8 cellular contexts compared by ENCODE assay signal in the genomic region with DNA sequence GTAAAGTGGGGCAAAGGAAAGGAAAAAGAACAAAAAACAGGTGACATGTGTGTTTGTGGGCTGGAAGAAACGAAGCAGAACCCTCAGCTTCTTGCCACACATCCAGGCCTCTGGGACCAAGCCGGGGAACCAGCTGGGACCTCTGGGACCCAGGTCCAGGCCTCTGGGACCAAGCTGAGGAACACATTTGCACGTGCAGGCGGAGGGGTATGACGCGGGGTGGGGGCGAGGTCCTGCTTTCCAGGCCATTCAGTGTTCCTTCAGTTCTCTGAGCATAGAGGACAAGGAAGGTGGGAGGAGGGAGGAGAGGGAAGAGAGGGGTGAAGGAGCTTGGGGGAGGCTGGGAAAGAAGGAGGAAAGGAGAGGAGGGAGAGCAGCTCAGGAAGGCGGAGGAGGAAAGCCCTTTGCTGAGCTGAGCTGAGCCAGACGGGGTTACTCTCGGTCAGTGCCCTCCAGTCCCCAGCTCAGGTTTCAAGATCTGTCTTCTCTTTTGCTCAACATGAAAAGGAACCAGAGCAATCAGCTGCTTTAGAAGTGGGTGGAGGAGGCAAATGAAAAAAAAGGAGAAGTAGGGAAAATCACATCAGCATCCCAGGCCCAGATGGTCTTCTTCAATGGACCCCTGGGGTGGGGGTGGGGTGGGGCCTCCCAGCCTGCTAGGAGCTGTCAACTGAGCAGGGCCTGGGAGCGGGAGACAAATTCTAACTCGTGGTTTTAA. TPM values are rescaled to one million over a fixed set of nuclear protein-coding genes. Genes with fewer than 3 reads are reported as not detected.
DNase-seq lines count a peak whose midpoint lies in the region; ATAC-seq and TF ChIP-seq lines count a peak whose summit lies in the region.

No MANE protein-coding gene starts in this region.

- peak overlapping the region; percentile 68 for H2BK120ac ChIP-seq in IMR-90 (ENCODE audit: low read depth, low read length)

- TF ChIP-seq CTCF in IMR-90 (conservative IDR thresholded peaks at IDR 0.05; ENCODE audit: low read depth, low read length) (no peak), osteoblast (IDR thresholded peaks at IDR 0.05; ENCODE audit: extremely low read depth, low read depth, low read length) (no peak)

- H2AK5ac ChIP-seq in IMR-90 (ENCODE audit: low read depth, low read length): peak overlapping the region; percentile 37

- 0 out of 2 replicates have a peak overlapping the region, but pooled peaks have one; percentile 7 for H3K23ac ChIP-seq in IMR-90 (ENCODE audit: low read depth, low read length)

- intact Hi-C loops in IMR-90 (cut with micrococcal nuclease): loop anchor here (10.0 kb wide), 1 partner anchor 126 kb away; no protein-coding TSS in a partner anchor

- peak overlapping the region; percentile 33 for H2BK5ac ChIP-seq in IMR-90 (ENCODE audit: low read depth, low read length, poor library complexity, severe bottlenecking)

- dilution Hi-C loops in IMR-90 (cut with HindIII; ENCODE audit: low sequenced_read_pairs, unreplicated experiment): no loop called here

- peaks cover 36% of the 10 kb centered on the region for H3K9me1 ChIP-seq in IMR-90 (ENCODE audit: insufficient read depth, low read length)

- ATAC-seq in GM21786 (IDR thresholded peaks at IDR 0.05; ENCODE audit: unreplicated experiment) (peak; percentile 90), IMR-90 (ENCODE audit: low read depth) (peak; percentile 82), SK-N-SH treated with all-trans-retinoic acid at 6 μM for 48 hours (peak; percentile 88)

- no peak overlapping the region for H3K4me3 ChIP-seq in IMR-90 (ENCODE audit: insufficient read depth, low read depth, low read length)
- no peak overlapping the region for H3K4me3 ChIP-seq in osteoblast (ENCODE audit: insufficient read depth, low read length)

- peak overlapping the region; percentile 0 for H2AK9ac ChIP-seq in IMR-90 (replicated peaks; ENCODE audit: low read depth, low read length, poor library complexity)

- peak overlapping the region; percentile 8 for H4K5ac ChIP-seq in IMR-90 (ENCODE audit: low read depth, low read length)

- H3K4me1 ChIP-seq in IMR-90 (ENCODE audit: control insufficient read depth, insufficient read depth, low read length) (peaks cover 43% of the 10 kb centered on the region), osteoblast (ENCODE audit: insufficient read depth, low read length) (peaks cover 50% of the 10 kb centered on the region)

- no peak for TF ChIP-seq POLR2A in IMR-90 (IDR thresholded peaks at IDR 0.05; ENCODE audit: low read depth, low read length)

- CTCF ChIA-PET in IMR-90 (lab: Yijun Ruan, JAX): interaction anchor here (0.7 to 1.3 kb wide), 2 partner anchors 291 to 546 kb away, joined by 3 read pairs; no protein-coding TSS in a partner anchor

- DNase-seq in ELF-1 (ENCODE audit: low read depth, low spot score) (peak; percentile 87), IMR-90 (peak; percentile 91), fibroblast of the conjunctiva (ENCODE audit: low read depth) (peak; percentile 62), osteoblast (ENCODE audit: insufficient read length, low spot score, missing footprints) (peak; percentile 97), DMS114 treated with DMSO at 0.1 percent for 48 hours (lab: John Stamatoyannopoulos, UW; ENCODE audit: unreplicated experiment) (no peak)
- no peak for DNase-seq in activated naive CD4-positive, alpha-beta T cell treated with anti-CD3 and anti-CD28 coated beads, Interleukin-2, amount 50 U/mL, for 16 hours

- peak overlapping the region in 1 of 2 experiments; percentile 21; a peak in 2 of 4 replicates for H4K8ac ChIP-seq in IMR-90 (ENCODE audit: low read depth in 2 of 2, low read length in 2 of 2)

- H3K14ac ChIP-seq in IMR-90 (replicated peaks; ENCODE audit: low read depth, low read length): peak overlapping the region; percentile 62

- H3K9me3 ChIP-seq in IMR-90 (ENCODE audit: control insufficient read depth, insufficient read depth, low read length): no peaks in the 10 kb centered on the region
- no peaks in the 10 kb centered on the region for H3K9me3 ChIP-seq in osteoblast (ENCODE audit: low read depth, low read length)

- H3K27me3 ChIP-seq in IMR-90 (ENCODE audit: control insufficient read depth, insufficient read depth, low read length) (no peaks in the 10 kb centered on the region), osteoblast (ENCODE audit: insufficient read depth, low read length) (no peaks in the 10 kb centered on the region)

- WGBS in IMR-90 (ENCODE audit: extremely low coverage in 2 of 2, insufficient read length in 1 of 2), 2 experiments: 38% methylated on average over 6 of the region's 12 CpGs; no CpG with 5 or more reads in 1 of the 2 experiments

- TF ChIP-seq RAD21 in IMR-90 (IDR thresholded peaks at IDR 0.05; ENCODE audit: low read length): no peak

- H2BK15ac ChIP-seq in IMR-90 (ENCODE audit: low read depth, low read length): peak overlapping the region; percentile 70; the same call in 1 of the 3 replicates

- H3K18ac ChIP-seq in IMR-90 (ENCODE audit: low read depth, low read length): peak overlapping the region; percentile 43

- H3K9ac ChIP-seq in IMR-90 (ENCODE audit: low read depth, low read length): peak overlapping the region; percentile 4

- no TSS peak for BruUV-seq in IMR-90 (replicated peaks; lab: Mats Ljungman, UMichigan)

- in situ Hi-C loops in IMR-90 (cut with MboI; ENCODE audit: low sequenced_read_pairs): loop anchor here (10.0 kb wide), 2 partner anchors 196 to 546 kb away; no protein-coding TSS in a partner anchor

- H4K20me1 ChIP-seq in IMR-90 (ENCODE audit: insufficient read depth, low read length): peaks cover 11% of the 10 kb centered on the region
- H4K20me1 ChIP-seq in osteoblast (ENCODE audit: insufficient read depth, low read length): no peaks in the 10 kb centered on the region

- H3K56ac ChIP-seq in IMR-90 (ENCODE audit: extremely low read depth, insufficient read depth, low read length): no peak overlapping the region

- peak overlapping the region; percentile 70 for H2BK20ac ChIP-seq in IMR-90 (ENCODE audit: low read depth, low read length)

- H3K4ac ChIP-seq in IMR-90 (ENCODE audit: low read depth, low read length): peak overlapping the region; percentile 75

- H3K36me3 ChIP-seq in IMR-90 (ENCODE audit: control insufficient read depth, insufficient read depth, low read length) (peaks cover 24% of the 10 kb centered on the region), osteoblast (ENCODE audit: insufficient read depth, low read length) (no peaks in the 10 kb centered on the region)

- no peaks in the 10 kb centered on the region for H3K79me2 ChIP-seq in osteoblast (ENCODE audit: insufficient read depth, low read length)

- H2AFZ ChIP-seq in IMR-90 (replicated peaks; ENCODE audit: low read length, poor library complexity) (peak overlapping the region; percentile 49), osteoblast (ENCODE audit: low read length) (no peak overlapping the region)

- H3K79me1 ChIP-seq in IMR-90 (ENCODE audit: low read depth in 1 of 2, low read length in 2 of 2): peaks cover 29 to 66% of the 10 kb centered on the region in 2 experiments

- H4K91ac ChIP-seq in IMR-90 (ENCODE audit: insufficient read depth, low read depth, low read length): peak overlapping the region; percentile 45

- peak overlapping the region; percentile 27; the same call in 1 of the 2 replicates for H3K4me2 ChIP-seq in IMR-90 (ENCODE audit: low read depth, low read length)
- H3K4me2 ChIP-seq in osteoblast (ENCODE audit: insufficient read depth, low read length): peak overlapping the region; percentile 3

- peak overlapping the region; percentile 95 for H3K27ac ChIP-seq in IMR-90 (ENCODE audit: insufficient read depth, low read length)
- H3K27ac ChIP-seq in osteoblast (ENCODE audit: low read depth, low read length): peak overlapping the region; percentile 49

- POLR2A ChIA-PET in IMR-90 (lab: Charles Lee; ENCODE audit: unreplicated experiment): interaction anchor here (0.9 kb wide), 1 partner anchor 9 kb away, joined by 9 read pairs; no protein-coding TSS in a partner anchor

TF ChIP-seq in IMR-90, 13 proteins besides CTCF, POLR2A, EP300 and RAD21:
- TF ChIP-seq SMC3 (IDR thresholded peaks at IDR 0.05; ENCODE audit: low read depth, low read length) (no peak; the same call in 1 of the 2 replicates), CEBPB (IDR thresholded peaks at IDR 0.05; ENCODE audit: low read depth, low read length) (peak; percentile 71), MAZ (IDR thresholded peaks at IDR 0.05; ENCODE audit: borderline replicate concordance, low read depth, low read length) (0 out of 2 replicates have a peak, but pooled peaks have one; percentile 18), RFX5 (IDR thresholded peaks at IDR 0.05; ENCODE audit: low read depth, low read length) (no peak), BHLHE40 (IDR thresholded peaks at IDR 0.05; ENCODE audit: low read depth, low read length) (peak; percentile 3; the same call in 1 of the 2 replicates)
- TF ChIP-seq, protein P1, sequence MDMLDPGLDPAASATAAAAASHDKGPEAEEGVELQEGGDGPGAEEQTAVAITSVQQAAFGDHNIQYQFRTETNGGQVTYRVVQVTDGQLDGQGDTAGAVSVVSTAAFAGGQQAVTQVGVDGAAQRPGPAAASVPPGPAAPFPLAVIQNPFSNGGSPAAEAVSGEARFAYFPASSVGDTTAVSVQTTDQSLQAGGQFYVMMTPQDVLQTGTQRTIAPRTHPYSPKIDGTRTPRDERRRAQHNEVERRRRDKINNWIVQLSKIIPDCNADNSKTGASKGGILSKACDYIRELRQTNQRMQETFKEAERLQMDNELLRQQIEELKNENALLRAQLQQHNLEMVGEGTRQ (IDR thresholded peaks at IDR 0.05; ENCODE audit: low read depth, low read length): no peak
TF ChIP-seq in IMR-90: peak in this region for 3.

RNA-seq across cellular contexts. Expression of a gene that starts 59.1 kb away (rescaled TPM):
- 43.6 and 52.2 TPM in 2 replicates for total RNA-seq in IMR-90 (2012; rRNA removed)
- 4.3 and 5.8 TPM in 2 replicates for polyA plus RNA-seq in IMR-90 (2012; rRNA removed)
- polyA plus RNA-seq in IMR-90 (2012; cell fraction: cytosol; rRNA removed): 3.5 and 4.7 TPM in 2 replicates
- 5.0 and 11.1 TPM in 2 replicates for polyA plus RNA-seq in IMR-90 (2012; cell fraction: nucleus; rRNA removed; ENCODE audit: low replicate concordance)
- total RNA-seq in osteoblast: 50.1 and 73.1 TPM in 2 replicates

Comparison
In these comparisons a context has a peak if more than half of its experiments do, and no peak if none do; other contexts are left out.
1. DNase-seq: peak in ELF-1 (single experiment), IMR-90 (single experiment), fibroblast of the conjunctiva (single experiment) and osteoblast (single experiment); none in activated naive CD4-positive, alpha-beta T cell treated with anti-CD3 and anti-CD28 coated beads, Interleukin-2, amount 50 U/mL, for 16 hours (single experiment) and DMS114 treated with DMSO at 0.1 percent for 48 hours (single experiment).
2. Peak in every context shown above with its lines, with median percentiles within 50 percentile points of each other: ATAC-seq.